Comparison of ENCODE assay signal across 8 cellular contexts in genomic region chr19:1651548-1652394, GRCh38. TPM values are rescaled to one million over a fixed set of nuclear protein-coding genes. Genes with fewer than 3 reads are reported as not detected.
DNase-seq lines count a peak whose midpoint lies in the region; ATAC-seq and TF ChIP-seq lines count a peak whose summit lies in the region.

No MANE protein-coding gene starts in this region.

- H3K9me3 ChIP-seq in Loucy (ENCODE audit: insufficient read depth, low read depth, low read length) (no peaks in the 10 kb centered on the region), fibroblast of lung (ENCODE audit: control insufficient read depth, insufficient read depth, low read depth, low read length) (no peaks in the 10 kb centered on the region), neuron (ENCODE audit: low read length) (peaks cover 2% of the 10 kb centered on the region)

- H3K79me2 ChIP-seq in Loucy (ENCODE audit: insufficient read depth, low read length) (peaks cover 52% of the 10 kb centered on the region), fibroblast of lung (ENCODE audit: control insufficient read depth, insufficient read depth, low read length) (peaks cover 33% of the 10 kb centered on the region)

- H3K4me3 ChIP-seq in Loucy (ENCODE audit: low read length, poor library complexity, severe bottlenecking) = peak overlapping the region; percentile 92
- peak overlapping the region; percentile 65 to 86 (median 82) for H3K4me3 ChIP-seq in fibroblast of lung (replicated peaks in 1 of 4; ENCODE audit: control extremely low read depth in 1 of 4, insufficient read depth in 1 of 4, low read depth in 3 of 4, low read length in 4 of 4)
- peak overlapping the region; percentile 97 for H3K4me3 ChIP-seq in neuron (ENCODE audit: low read length)

- peaks cover 31% of the 10 kb centered on the region for H3K4me1 Mint-ChIP-seq in activated T-cell treated with anti-CD3 and anti-CD28 coated beads, Interleukin-2, amount 50 U/mL, for 24 hours (ENCODE audit: low read depth)

- H3K27ac ChIP-seq in fibroblast of lung (ENCODE audit: insufficient read depth, low read length) = peak overlapping the region; percentile 47

- H3K27me3 Mint-ChIP-seq in activated T-cell treated with anti-CD3 and anti-CD28 coated beads, Interleukin-2, amount 50 U/mL, for 24 hours = no peaks in the 10 kb centered on the region

- H3K4me1 ChIP-seq in Loucy (ENCODE audit: insufficient read depth, low read length, poor library complexity, severe bottlenecking) (peaks cover 16% of the 10 kb centered on the region), fibroblast of lung (ENCODE audit: control insufficient read depth, extremely low read depth, insufficient read depth, low read length) (peaks cover 3% of the 10 kb centered on the region), neuron (ENCODE audit: insufficient read depth, low read length) (peaks cover 12% of the 10 kb centered on the region)

- peak overlapping the region; percentile 2; the same call in 1 of the 2 replicates for H2AFZ ChIP-seq in Loucy (ENCODE audit: low read length)
- no peak overlapping the region for H2AFZ ChIP-seq in fibroblast of lung (ENCODE audit: low read length)
- H2AFZ ChIP-seq in neuron (ENCODE audit: low read depth, low read length) = no peak overlapping the region

- peak overlapping the region; percentile 95 for H3K27ac Mint-ChIP-seq in activated T-cell treated with anti-CD3 and anti-CD28 coated beads, Interleukin-2, amount 50 U/mL, for 24 hours

- H3K4me2 ChIP-seq in Loucy (ENCODE audit: low read depth, low read length, poor library complexity, severe bottlenecking) = peak overlapping the region; percentile 90
- H3K4me2 ChIP-seq in fibroblast of lung (ENCODE audit: extremely low read depth, insufficient read depth, low read length) = peak overlapping the region; percentile 89

- peak overlapping the region; percentile 88 for H3K4me3 Mint-ChIP-seq in activated T-cell treated with anti-CD3 and anti-CD28 coated beads, Interleukin-2, amount 50 U/mL, for 24 hours

- H3K9me2 ChIP-seq in Loucy (replicated peaks; ENCODE audit: low read depth, low read length) = no peaks in the 10 kb centered on the region

- H4K20me1 ChIP-seq in Loucy (ENCODE audit: insufficient read depth, low read length, poor library complexity, severe bottlenecking) (peaks cover 45% of the 10 kb centered on the region), fibroblast of lung (ENCODE audit: control insufficient read depth, extremely low read depth, insufficient read depth, low read length) (no peaks in the 10 kb centered on the region)

- DNase-seq in GM04504 (ENCODE audit: low read depth) (peak; percentile 10), fibroblast of lung (ENCODE audit: low read depth in 2 of 2) (peak; percentile 23 to 37), NCI-H1436 treated with DMSO at 0.1 percent for 48 hours (lab: John Stamatoyannopoulos, UW) (no peak), DMS114 treated with DMSO at 0.1 percent for 48 hours (lab: John Stamatoyannopoulos, UW; ENCODE audit: unreplicated experiment) (no peak)
- DNase-seq in activated T-cell treated with anti-CD3 and anti-CD28 coated beads, Interleukin-2, amount 50 U/mL, for 24 hours = peak; percentile 69

- no peaks in the 10 kb centered on the region for H3K27me3 ChIP-seq in Loucy (ENCODE audit: insufficient read depth, low read length, poor library complexity, severe bottlenecking)
- no peaks in the 10 kb centered on the region for H3K27me3 ChIP-seq in fibroblast of lung (ENCODE audit: control insufficient read depth, insufficient read depth, low read length)
- peaks cover 5% of the 10 kb centered on the region for H3K27me3 ChIP-seq in neuron (ENCODE audit: insufficient read depth, low read length)

- ATAC-seq in HG03025 (IDR thresholded peaks at IDR 0.05; ENCODE audit: low FRiP score, unreplicated experiment) = no peak

- H3K36me3 ChIP-seq in Loucy (ENCODE audit: insufficient read depth, low read length) (peaks cover 26% of the 10 kb centered on the region; the same call in 1 of the 2 replicates), fibroblast of lung (ENCODE audit: control insufficient read depth, insufficient read depth, low read length) (peaks cover 1% of the 10 kb centered on the region), neuron (ENCODE audit: insufficient read depth, low read length) (peaks cover 35% of the 10 kb centered on the region)

- no peaks in the 10 kb centered on the region for H3K9me3 Mint-ChIP-seq in activated T-cell treated with anti-CD3 and anti-CD28 coated beads, Interleukin-2, amount 50 U/mL, for 24 hours

- TF ChIP-seq CTCF in Loucy (conservative IDR thresholded peaks at IDR 0.05; ENCODE audit: low read length) = no peak
- no peak for TF ChIP-seq CTCF in fibroblast of lung (conservative IDR thresholded peaks at IDR 0.05 in 1 of 2, IDR thresholded peaks at IDR 0.05 in 1 of 2; ENCODE audit: low read depth in 1 of 2, low read length in 2 of 2)

- H3F3A ChIP-seq in Loucy (ENCODE audit: low read depth) = no peaks in the 10 kb centered on the region

- peak overlapping the region; percentile 92 for H3K9ac ChIP-seq in Loucy (ENCODE audit: low read depth, low read length, poor library complexity, severe bottlenecking)
- peak overlapping the region; percentile 66 for H3K9ac ChIP-seq in fibroblast of lung (ENCODE audit: insufficient read depth, low read length)

- peaks cover 38% of the 10 kb centered on the region for H3K36me3 Mint-ChIP-seq in activated T-cell treated with anti-CD3 and anti-CD28 coated beads, Interleukin-2, amount 50 U/mL, for 24 hours (ENCODE audit: low read depth)

RNA-seq across cellular contexts. Expression of gene TCF3, which starts 0.6 kb away (rescaled TPM):
- total RNA-seq in fibroblast of lung = 53.7 and 54.7 TPM in 2 replicates
- 39.3 and 53.4 TPM in 2 replicates for polyA plus RNA-seq in fibroblast of lung
- 59.6 and 94.3 TPM in 2 replicates for polyA plus RNA-seq in fibroblast of lung (2012)
- 41.3 and 42.2 TPM in 2 replicates for polyA minus RNA-seq in fibroblast of lung (ENCODE audit: low replicate concordance)

RNA-seq across cellular contexts. Expression of gene UQCR11, which starts 46.5 kb away (rescaled TPM):
- 89.2 and 110 TPM in 2 replicates for total RNA-seq in fibroblast of lung
- polyA plus RNA-seq in fibroblast of lung = 92.5 and 101 TPM in 2 replicates
- polyA plus RNA-seq in fibroblast of lung (2012) = 336 and 378 TPM in 2 replicates
- polyA minus RNA-seq in fibroblast of lung (ENCODE audit: low replicate concordance) = 11.5 and 28.6 TPM in 2 replicates

RNA-seq across cellular contexts. Expression of gene MBD3, which starts 59.1 kb away (rescaled TPM):
- total RNA-seq in fibroblast of lung = 66.8 and 85.2 TPM in 2 replicates
- polyA plus RNA-seq in fibroblast of lung = 19.8 and 27.6 TPM in 2 replicates
- 42.7 and 73.7 TPM in 2 replicates for polyA plus RNA-seq in fibroblast of lung (2012)
- polyA minus RNA-seq in fibroblast of lung (ENCODE audit: low replicate concordance) = 30.6 and 41.2 TPM in 2 replicates

Comparison
In these comparisons a context has a peak if more than half of its experiments do, and no peak if none do; other contexts are left out.
1. DNase-seq: peak in GM04504 (single experiment), activated T-cell treated with anti-CD3 and anti-CD28 coated beads, Interleukin-2, amount 50 U/mL, for 24 hours (single experiment) and fibroblast of lung (2 of 2); none in NCI-H1436 treated with DMSO at 0.1 percent for 48 hours (single experiment) and DMS114 treated with DMSO at 0.1 percent for 48 hours (single experiment).
2. Peak in every context shown above with its lines, with median percentiles within 50 percentile points of each other: H3K4me3 ChIP-seq.